In the genomic region with DNA sequence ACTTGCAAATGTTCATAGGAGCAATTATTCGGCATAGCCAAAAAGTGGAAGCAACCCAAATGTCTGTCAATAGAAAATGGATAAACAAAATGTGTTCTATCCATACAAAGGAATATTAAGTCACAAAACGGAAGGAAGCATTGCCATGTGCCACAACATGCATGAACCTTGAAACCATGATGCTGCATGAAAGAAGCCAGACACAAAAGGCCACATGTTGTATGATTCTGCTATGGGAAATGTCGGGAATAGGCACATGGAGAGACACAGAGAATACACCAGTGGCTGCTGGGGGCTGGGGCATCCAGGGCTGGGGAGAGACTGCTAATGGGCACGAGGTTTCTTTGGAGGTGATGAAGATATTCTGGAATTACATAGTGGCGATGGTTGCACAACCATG, we compare ENCODE assay signal across 1 cellular context.
TF ChIP-seq lines count a peak whose summit lies in the region.

No MANE protein-coding gene starts in this region.

TF ChIP-seq in HepG2, 621 proteins besides CTCF, POLR2A, EP300 and RAD21:
- TF ChIP-seq ZNF333 (CRISPR knock-in tag; IDR thresholded peaks at IDR 0.05; ENCODE audit: borderline replicate concordance) = no peak
- TF ChIP-seq, protein P1, sequence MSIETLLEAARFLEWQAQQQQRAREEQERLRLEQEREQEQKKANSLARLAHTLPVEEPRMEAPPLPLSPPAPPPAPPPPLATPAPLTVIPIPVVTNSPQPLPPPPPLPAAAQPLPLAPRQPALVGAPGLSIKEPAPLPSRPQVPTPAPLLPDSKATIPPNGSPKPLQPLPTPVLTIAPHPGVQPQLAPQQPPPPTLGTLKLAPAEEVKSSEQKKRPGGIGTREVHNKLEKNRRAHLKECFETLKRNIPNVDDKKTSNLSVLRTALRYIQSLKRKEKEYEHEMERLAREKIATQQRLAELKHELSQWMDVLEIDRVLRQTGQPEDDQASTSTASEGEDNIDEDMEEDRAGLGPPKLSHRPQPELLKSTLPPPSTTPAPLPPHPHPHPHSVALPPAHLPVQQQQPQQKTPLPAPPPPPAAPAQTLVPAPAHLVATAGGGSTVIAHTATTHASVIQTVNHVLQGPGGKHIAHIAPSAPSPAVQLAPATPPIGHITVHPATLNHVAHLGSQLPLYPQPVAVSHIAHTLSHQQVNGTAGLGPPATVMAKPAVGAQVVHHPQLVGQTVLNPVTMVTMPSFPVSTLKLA (IDR thresholded peaks at IDR 0.05) = peak; percentile 90
